21 cellular contexts compared by ENCODE assay signal in genomic region chr19:33799507-33799906, GRCh38. TPM values are rescaled to one million over a fixed set of nuclear protein-coding genes. Genes with fewer than 3 reads are reported as not detected.
DNase-seq lines count a peak whose midpoint lies in the region; ATAC-seq, FAIRE-seq and TF ChIP-seq lines count a peak whose summit lies in the region.
"Had no signal": no experiment of that assay in that cellular context is flagged by ENCODE, and none has a peak within 500 bp of the region (broad histone marks: within the 10 kb centered on the region; RNA-seq: fewer than 3 reads in every experiment).

No MANE protein-coding gene starts in this region.

- WGBS in right cardiac atrium: 76% methylated on average over 5 of the region's 5 CpGs
- 77 to 83% methylated on average over 4 to 5 of the region's 5 CpGs for WGBS in endodermal cell (ENCODE audit: insufficient coverage in 1 of 2, insufficient read length in 1 of 2), 2 experiments

- H3K27me3 Mint-ChIP-seq in endodermal cell (ENCODE audit: insufficient read depth) (no peaks in the 10 kb centered on the region), nephron (ENCODE audit: low read depth) (peaks cover 7% of the 10 kb centered on the region)

- DNase-seq in right cardiac atrium: peak in 2 of 3 donors; percentile 5 to 21
- no peak for DNase-seq in right atrium auricular region (ENCODE audit: low spot score)
- no peak for DNase-seq in endodermal cell
- no peak for DNase-seq in vagina (ENCODE audit: extremely low spot score in 2 of 2)
- DNase-seq in NCI-H446 treated with DMSO at 0.1 percent for 48 hours (lab: John Stamatoyannopoulos, UW): no peak
- no peak for DNase-seq in GM19239 (ENCODE audit: insufficient read length, low spot score)
- DNase-seq in NCI-H226: no peak
- DNase-seq: ACHN; activated CD4-positive, alpha-beta T cell treated with anti-CD3 and anti-CD28 coated beads, Interleukin-2, amount 50 U/mL, for 4 hours; activated T-cell treated with anti-CD3 and anti-CD28 coated beads, Interleukin-2, amount 50 U/mL, for 24 hours; body of pancreas; COR-L47; dorsolateral prefrontal cortex; GF-D8; HFFc6; NCI-H2227 treated with DMSO at 0.1 percent for 48 hours; stimulated activated CD4-positive, alpha-beta T cell treated with anti-CD3 and anti-CD28 coated beads, Interleukin-2, amount 100 ng/mL, for 48 hours had no signal

- H3K36me3 ChIP-seq in right atrium auricular region (no peaks in the 10 kb centered on the region), endodermal cell (ENCODE audit: control insufficient read depth, insufficient read depth, low read length) (peaks cover 53% of the 10 kb centered on the region), vagina (peaks cover 0 to 21% of the 10 kb centered on the region in 2 donors)
- H3K36me3 ChIP-seq: SJSA1 had no signal

- H3K36me3 Mint-ChIP-seq in endodermal cell (ENCODE audit: low read depth) (peaks cover 43% of the 10 kb centered on the region), nephron (ENCODE audit: low read depth) (peaks cover 15% of the 10 kb centered on the region)
- H3K36me3 Mint-ChIP-seq: activated naive CD4-positive, alpha-beta T cell treated with anti-CD3 and anti-CD28 coated beads, Interleukin-2, amount 50 U/mL, for 24 hours had no signal

- H3K27ac ChIP-seq in right cardiac atrium (ENCODE audit: low read length): no peak overlapping the region
- H3K27ac ChIP-seq in right atrium auricular region: peak overlapping the region in 1 of 2 donors; percentile 95
- no peak overlapping the region for H3K27ac ChIP-seq in endodermal cell (ENCODE audit: low read depth, low read length)
- peak overlapping the region; percentile 97 for H3K27ac ChIP-seq in vagina
- H3K27ac ChIP-seq: SJSA1 had no signal

- H3K27ac Mint-ChIP-seq in endodermal cell: no peak overlapping the region
- peak overlapping the region in 1 of 3 experiments; percentile 94 for H3K27ac Mint-ChIP-seq in nephron
- H3K27ac Mint-ChIP-seq: activated naive CD4-positive, alpha-beta T cell treated with anti-CD3 and anti-CD28 coated beads, Interleukin-2, amount 50 U/mL, for 24 hours; activated T-cell treated with anti-CD3 and anti-CD28 coated beads, Interleukin-2, amount 50 U/mL, for 24 hours; HFFc6 had no signal

- H3K4me3 Mint-ChIP-seq in endodermal cell (peak overlapping the region; percentile 84), nephron (peak overlapping the region; percentile 52 to 91 (median 91))
- H3K4me3 Mint-ChIP-seq: activated T-cell treated with anti-CD3 and anti-CD28 coated beads, Interleukin-2, amount 50 U/mL, for 24 hours had no signal

- H3K4me3 ChIP-seq in right cardiac atrium (ENCODE audit: low read length) (no peak overlapping the region), right atrium auricular region (no peak overlapping the region), endodermal cell (ENCODE audit: low read length) (peak overlapping the region; percentile 87), vagina (peak overlapping the region; percentile 68 to 88)
- H3K4me3 ChIP-seq: body of pancreas, SJSA1 had no signal

- FAIRE-seq in GM19239 (lab: Jason Lieb, UNC): no peak

- intact Hi-C loops in right cardiac atrium (cut with DNase I) (loop anchor here in 3 of 4 donors (5.0 to 10.0 kb wide), 2 partner anchors 105 to 198 kb away; no protein-coding TSS in a partner anchor), vagina (cut with DNase I) (loop anchor here (5.0 kb wide), 1 partner anchor 68 kb away; no protein-coding TSS in a partner anchor)

- TF ChIP-seq CTCF in right atrium auricular region (IDR thresholded peaks at IDR 0.05) (no peak), endodermal cell (conservative IDR thresholded peaks at IDR 0.05) (no peak), nephron (IDR thresholded peaks at IDR 0.05; ENCODE audit: unreplicated experiment in 3 of 3) (no peak), vagina (IDR thresholded peaks at IDR 0.05) (no peak)

- H3K27me3 ChIP-seq in right cardiac atrium (ENCODE audit: control insufficient read depth, insufficient read depth) (no peaks in the 10 kb centered on the region), right atrium auricular region (no peaks in the 10 kb centered on the region), endodermal cell (ENCODE audit: control insufficient read depth, insufficient read depth, low read length, poor library complexity, severe bottlenecking) (no peaks in the 10 kb centered on the region), vagina (no peaks in the 10 kb centered on the region)
- H3K27me3 ChIP-seq: body of pancreas, tibial nerve had no signal

- no peak for TF ChIP-seq POLR2A in vagina (IDR thresholded peaks at IDR 0.05)

- ATAC-seq in right cardiac atrium: no peak
- ATAC-seq: body of pancreas had no signal

- H3K9me3 Mint-ChIP-seq in endodermal cell (no peaks in the 10 kb centered on the region), nephron (no peaks in the 10 kb centered on the region)
- H3K9me3 Mint-ChIP-seq: activated naive CD4-positive, alpha-beta T cell treated with anti-CD3 and anti-CD28 coated beads, Interleukin-2, amount 50 U/mL, for 24 hours; activated T-cell treated with anti-CD3 and anti-CD28 coated beads, Interleukin-2, amount 50 U/mL, for 24 hours; HFFc6 had no signal

- H3K4me1 ChIP-seq in right cardiac atrium (ENCODE audit: control insufficient read depth, insufficient read depth, low read length): peaks cover 4% of the 10 kb centered on the region
- peaks cover 0 to 56% of the 10 kb centered on the region in 2 donors for H3K4me1 ChIP-seq in right atrium auricular region
- H3K4me1 ChIP-seq in endodermal cell (ENCODE audit: control insufficient read depth, insufficient read depth, low read length): peaks cover 24% of the 10 kb centered on the region
- peaks cover 33% of the 10 kb centered on the region for H3K4me1 ChIP-seq in vagina

- no peaks in the 10 kb centered on the region for H3K9me3 ChIP-seq in right cardiac atrium (ENCODE audit: control insufficient read depth, low read length)
- H3K9me3 ChIP-seq in right atrium auricular region: no peaks in the 10 kb centered on the region
- H3K9me3 ChIP-seq in endodermal cell (ENCODE audit: control insufficient read depth, low read length): no peaks in the 10 kb centered on the region
- no peaks in the 10 kb centered on the region for H3K9me3 ChIP-seq in vagina
- H3K9me3 ChIP-seq: body of pancreas, tibial nerve had no signal

- H3K4me1 Mint-ChIP-seq in endodermal cell (peaks cover 30% of the 10 kb centered on the region), nephron (peaks cover 17% of the 10 kb centered on the region)
- H3K4me1 Mint-ChIP-seq: activated naive CD4-positive, alpha-beta T cell treated with anti-CD3 and anti-CD28 coated beads, Interleukin-2, amount 50 U/mL, for 24 hours had no signal

- no peak overlapping the region for H3K9ac ChIP-seq in endodermal cell (ENCODE audit: extremely low read depth, low read length, poor library complexity, severe bottlenecking)

RNA-seq across cellular contexts. Expression of gene KCTD15, which starts 2.8 kb away (rescaled TPM):
- total RNA-seq in right cardiac atrium: 10 to 100 TPM; 10.6 to 14.6 (median 12.7) TPM
- polyA plus RNA-seq in right cardiac atrium: 10.3 TPM
- total RNA-seq in right atrium auricular region: 10 to 100 TPM in 1 of 2 donors, 1 to 10 TPM in 1; 8.6 to 24.4 TPM
- 10 to 100 TPM; 36.6 to 61.8 TPM for total RNA-seq in endodermal cell
- 51.5 TPM for polyA plus RNA-seq in endodermal cell (2013, experiment 1 of 2)
- polyA plus RNA-seq in endodermal cell (2013, experiment 2 of 2): 46.5 TPM
- 65.6 TPM for total RNA-seq in vagina

Comparison
In these comparisons a context has a peak if more than half of its experiments do, and no peak if none do; other contexts are left out.
1. DNase-seq: peak in right cardiac atrium (2 of 3); none in right atrium auricular region (single experiment), endodermal cell (single experiment), vagina (0 of 2), NCI-H446 treated with DMSO at 0.1 percent for 48 hours (single experiment), GM19239 (single experiment) and NCI-H226 (single experiment).
2. H3K4me3 ChIP-seq: peak in endodermal cell (single experiment) and vagina (2 of 2); none in right cardiac atrium (single experiment) and right atrium auricular region (0 of 2).